8 cellular contexts compared by ENCODE assay signal in genomic region chr18:7272268-7273049, GRCh38. TPM values are rescaled to one million over a fixed set of nuclear protein-coding genes. Genes with fewer than 3 reads are reported as not detected.
DNase-seq lines count a peak whose midpoint lies in the region; ATAC-seq and TF ChIP-seq lines count a peak whose summit lies in the region.

No MANE protein-coding gene starts in this region.

- H3K27me3 ChIP-seq in neural progenitor cell (no peaks in the 10 kb centered on the region), BE2C (no peaks in the 10 kb centered on the region)

- no peak overlapping the region for H3K4me3 Mint-ChIP-seq in neural progenitor cell

- DNase-seq in AG08396 (ENCODE audit: low spot score) (peak; percentile 44), HuH-7 (ENCODE audit: low spot score) (peak; percentile 33), SK-N-DZ (ENCODE audit: low spot score) (peak; percentile 72), fibroblast of the conjunctiva (ENCODE audit: low read depth) (peak; percentile 54), neural progenitor cell (ENCODE audit: low spot score) (peak; percentile 89), NK-92 (lab: John Stamatoyannopoulos, UW; ENCODE audit: unreplicated experiment) (no peak), BE2C (no peak)

- H3K4me3 ChIP-seq in neural progenitor cell, result no peak overlapping the region
- no peak overlapping the region for H3K4me3 ChIP-seq in BE2C (ENCODE audit: low read depth, low read length)

- H3K79me2 ChIP-seq in neural progenitor cell (ENCODE audit: low read depth), result no peaks in the 10 kb centered on the region

- H3K4me1 Mint-ChIP-seq in neural progenitor cell, result peaks cover 24% of the 10 kb centered on the region

- no peaks in the 10 kb centered on the region for H3K9me3 Mint-ChIP-seq in neural progenitor cell

- H3K36me3 ChIP-seq in neural progenitor cell (no peaks in the 10 kb centered on the region), BE2C (no peaks in the 10 kb centered on the region)

- no peaks in the 10 kb centered on the region for H3K9me3 ChIP-seq in neural progenitor cell (ENCODE audit: low read depth)
- H3K9me3 ChIP-seq in BE2C, result no peaks in the 10 kb centered on the region

- H3K9ac ChIP-seq in neural progenitor cell, result no peak overlapping the region

- no peaks in the 10 kb centered on the region for H3K36me3 Mint-ChIP-seq in neural progenitor cell

- ATAC-seq in GM19455 (IDR thresholded peaks at IDR 0.05; ENCODE audit: unreplicated experiment), result no peak

- H3F3A ChIP-seq in neural progenitor cell (ENCODE audit: low read depth), result peaks cover 6% of the 10 kb centered on the region

- TF ChIP-seq CTCF in neural progenitor cell (IDR thresholded peaks at IDR 0.05), result peak; percentile 68
- no peak for TF ChIP-seq CTCF in BE2C (IDR thresholded peaks at IDR 0.05; ENCODE audit: low read depth, low read length)

- H2AFZ ChIP-seq in neural progenitor cell (replicated peaks), result no peak overlapping the region

- peaks cover 4% of the 10 kb centered on the region for H3K4me1 ChIP-seq in neural progenitor cell
- no peaks in the 10 kb centered on the region for H3K4me1 ChIP-seq in BE2C

- H3K27ac Mint-ChIP-seq in neural progenitor cell, result peak overlapping the region; percentile 9

- H3K27me3 Mint-ChIP-seq in neural progenitor cell (ENCODE audit: insufficient read depth, low read depth), result peaks cover 6% of the 10 kb centered on the region

- no peak overlapping the region for H3K27ac ChIP-seq in neural progenitor cell

- no peaks in the 10 kb centered on the region for H4K20me1 ChIP-seq in neural progenitor cell (ENCODE audit: low read depth)

- H3K4me2 ChIP-seq in neural progenitor cell, result peak overlapping the region; percentile 16

RNA-seq across cellular contexts. Expression of gene LRRC30, which starts 41.6 kb away (rescaled TPM):
- not detected in 2 replicates for polyA plus RNA-seq in SK-N-DZ (2014; cell fraction: cytosol; rRNA removed)
- not detected in 2 replicates for polyA plus RNA-seq in SK-N-DZ (2014; cell fraction: nucleus; rRNA removed)
- not detected in 2 replicates for total RNA-seq in neural progenitor cell (ENCODE audit: low replicate concordance)
- polyA plus RNA-seq in BE2C (2012; ENCODE audit: insufficient read depth, insufficient read length, low read depth), result not detected

Comparison
In these comparisons a context has a peak if more than half of its experiments do, and no peak if none do; other contexts are left out.
1. DNase-seq: peak in AG08396 (single experiment), HuH-7 (single experiment), SK-N-DZ (single experiment), fibroblast of the conjunctiva (single experiment) and neural progenitor cell (single experiment); none in NK-92 (single experiment) and BE2C (single experiment).